Comparison of ENCODE assay signal across 3 cellular contexts in genomic region chr1:208216806-208217205, GRCh38.
TF ChIP-seq lines count a peak whose summit lies in the region.

No MANE protein-coding gene starts in this region.

TF ChIP-seq in SK-N-SH, 30 proteins besides CTCF, POLR2A, EP300 and RAD21:
- TF ChIP-seq GABPA (IDR thresholded peaks at IDR 0.05; ENCODE audit: low read depth) (no peak), NFIC (IDR thresholded peaks at IDR 0.05; ENCODE audit: borderline replicate concordance) (no peak)
- TF ChIP-seq, protein P1, sequence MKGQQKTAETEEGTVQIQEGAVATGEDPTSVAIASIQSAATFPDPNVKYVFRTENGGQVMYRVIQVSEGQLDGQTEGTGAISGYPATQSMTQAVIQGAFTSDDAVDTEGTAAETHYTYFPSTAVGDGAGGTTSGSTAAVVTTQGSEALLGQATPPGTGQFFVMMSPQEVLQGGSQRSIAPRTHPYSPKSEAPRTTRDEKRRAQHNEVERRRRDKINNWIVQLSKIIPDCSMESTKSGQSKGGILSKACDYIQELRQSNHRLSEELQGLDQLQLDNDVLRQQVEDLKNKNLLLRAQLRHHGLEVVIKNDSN (IDR thresholded peaks at IDR 0.05; ENCODE audit: borderline replicate concordance, low read depth), result no peak

TF ChIP-seq in SK-N-SH treated with all-trans-retinoic acid at 6 μM for 48 hours, 23 proteins besides CTCF, POLR2A, EP300 and RAD21:
- TF ChIP-seq ZNF8 (CRISPR knock-in tag; IDR thresholded peaks at IDR 0.05), result no peak
- no peak for TF ChIP-seq PPARA (CRISPR knock-in tag; IDR thresholded peaks at IDR 0.05; ENCODE audit: borderline replicate concordance)
- TF ChIP-seq CSRNP3 (CRISPR knock-in tag; IDR thresholded peaks at IDR 0.05), result no peak
- no peak for TF ChIP-seq ARNTL (CRISPR knock-in tag; IDR thresholded peaks at IDR 0.05; ENCODE audit: borderline replicate concordance, low read depth)
- TF ChIP-seq RARB (CRISPR knock-in tag; IDR thresholded peaks at IDR 0.05), result no peak
- no peak for TF ChIP-seq TSHZ2 (CRISPR knock-in tag; IDR thresholded peaks at IDR 0.05)
- TF ChIP-seq, protein P2, sequence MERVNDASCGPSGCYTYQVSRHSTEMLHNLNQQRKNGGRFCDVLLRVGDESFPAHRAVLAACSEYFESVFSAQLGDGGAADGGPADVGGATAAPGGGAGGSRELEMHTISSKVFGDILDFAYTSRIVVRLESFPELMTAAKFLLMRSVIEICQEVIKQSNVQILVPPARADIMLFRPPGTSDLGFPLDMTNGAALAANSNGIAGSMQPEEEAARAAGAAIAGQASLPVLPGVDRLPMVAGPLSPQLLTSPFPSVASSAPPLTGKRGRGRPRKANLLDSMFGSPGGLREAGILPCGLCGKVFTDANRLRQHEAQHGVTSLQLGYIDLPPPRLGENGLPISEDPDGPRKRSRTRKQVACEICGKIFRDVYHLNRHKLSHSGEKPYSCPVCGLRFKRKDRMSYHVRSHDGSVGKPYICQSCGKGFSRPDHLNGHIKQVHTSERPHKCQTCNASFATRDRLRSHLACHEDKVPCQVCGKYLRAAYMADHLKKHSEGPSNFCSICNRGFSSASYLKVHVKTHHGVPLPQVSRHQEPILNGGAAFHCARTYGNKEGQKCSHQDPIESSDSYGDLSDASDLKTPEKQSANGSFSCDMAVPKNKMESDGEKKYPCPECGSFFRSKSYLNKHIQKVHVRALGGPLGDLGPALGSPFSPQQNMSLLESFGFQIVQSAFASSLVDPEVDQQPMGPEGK (CRISPR knock-in tag; IDR thresholded peaks at IDR 0.05; ENCODE audit: borderline replicate concordance), result no peak
- no peak for TF ChIP-seq TOX (CRISPR knock-in tag; IDR thresholded peaks at IDR 0.05; ENCODE audit: borderline replicate concordance)
- no peak for TF ChIP-seq GLIS3 (CRISPR knock-in tag; IDR thresholded peaks at IDR 0.05)
- no peak for TF ChIP-seq ZFP3 (CRISPR knock-in tag; IDR thresholded peaks at IDR 0.05)
- TF ChIP-seq SNAI2 (CRISPR knock-in tag; IDR thresholded peaks at IDR 0.05), result no peak
- no peak for TF ChIP-seq ZFP30 (CRISPR knock-in tag; IDR thresholded peaks at IDR 0.05)
- TF ChIP-seq, protein P3, sequence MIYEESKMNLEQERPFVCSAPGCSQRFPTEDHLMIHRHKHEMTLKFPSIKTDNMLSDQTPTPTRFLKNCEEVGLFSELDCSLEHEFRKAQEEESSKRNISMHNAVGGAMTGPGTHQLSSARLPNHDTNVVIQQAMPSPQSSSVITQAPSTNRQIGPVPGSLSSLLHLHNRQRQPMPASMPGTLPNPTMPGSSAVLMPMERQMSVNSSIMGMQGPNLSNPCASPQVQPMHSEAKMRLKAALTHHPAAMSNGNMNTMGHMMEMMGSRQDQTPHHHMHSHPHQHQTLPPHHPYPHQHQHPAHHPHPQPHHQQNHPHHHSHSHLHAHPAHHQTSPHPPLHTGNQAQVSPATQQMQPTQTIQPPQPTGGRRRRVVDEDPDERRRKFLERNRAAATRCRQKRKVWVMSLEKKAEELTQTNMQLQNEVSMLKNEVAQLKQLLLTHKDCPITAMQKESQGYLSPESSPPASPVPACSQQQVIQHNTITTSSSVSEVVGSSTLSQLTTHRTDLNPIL (CRISPR knock-in tag; IDR thresholded peaks at IDR 0.05; ENCODE audit: low read depth), result no peak
- TF ChIP-seq OSR1 (CRISPR knock-in tag; IDR thresholded peaks at IDR 0.05), result no peak
- no peak for TF ChIP-seq TCF4 (CRISPR knock-in tag; IDR thresholded peaks at IDR 0.05; ENCODE audit: borderline replicate concordance)
- TF ChIP-seq, protein P4, sequence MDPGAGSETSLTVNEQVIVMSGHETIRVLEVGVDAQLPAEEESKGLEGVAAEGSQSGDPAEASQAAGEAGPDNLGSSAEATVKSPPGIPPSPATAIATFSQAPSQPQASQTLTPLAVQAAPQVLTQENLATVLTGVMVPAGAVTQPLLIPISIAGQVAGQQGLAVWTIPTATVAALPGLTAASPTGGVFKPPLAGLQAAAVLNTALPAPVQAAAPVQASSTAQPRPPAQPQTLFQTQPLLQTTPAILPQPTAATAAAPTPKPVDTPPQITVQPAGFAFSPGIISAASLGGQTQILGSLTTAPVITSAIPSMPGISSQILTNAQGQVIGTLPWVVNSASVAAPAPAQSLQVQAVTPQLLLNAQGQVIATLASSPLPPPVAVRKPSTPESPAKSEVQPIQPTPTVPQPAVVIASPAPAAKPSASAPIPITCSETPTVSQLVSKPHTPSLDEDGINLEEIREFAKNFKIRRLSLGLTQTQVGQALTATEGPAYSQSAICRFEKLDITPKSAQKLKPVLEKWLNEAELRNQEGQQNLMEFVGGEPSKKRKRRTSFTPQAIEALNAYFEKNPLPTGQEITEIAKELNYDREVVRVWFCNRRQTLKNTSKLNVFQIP (CRISPR knock-in tag; IDR thresholded peaks at IDR 0.05; ENCODE audit: borderline replicate concordance, low read depth), result no peak
- no peak for TF ChIP-seq CSDC2 (CRISPR knock-in tag; IDR thresholded peaks at IDR 0.05)
- TF ChIP-seq BACH2 (CRISPR knock-in tag; IDR thresholded peaks at IDR 0.05; ENCODE audit: borderline replicate concordance), result no peak
TF ChIP-seq in SK-N-SH treated with all-trans-retinoic acid at 6 μM for 48 hours: peak in this region for 0.

TF ChIP-seq in K562, 482 proteins besides CTCF, POLR2A, EP300 and RAD21:
- no peak for TF ChIP-seq SMARCC2 (IDR thresholded peaks at IDR 0.05; ENCODE audit: low read depth)
- no peak for TF ChIP-seq DMBX1 (CRISPR knock-in tag; IDR thresholded peaks at IDR 0.05; ENCODE audit: borderline replicate concordance)
- TF ChIP-seq ZNF655 (CRISPR knock-in tag; IDR thresholded peaks at IDR 0.05), result no peak
- TF ChIP-seq CBFA2T2 (conservative IDR thresholded peaks at IDR 0.05), result no peak
- no peak for TF ChIP-seq MCM7 (IDR thresholded peaks at IDR 0.05)
- TF ChIP-seq, protein P5, sequence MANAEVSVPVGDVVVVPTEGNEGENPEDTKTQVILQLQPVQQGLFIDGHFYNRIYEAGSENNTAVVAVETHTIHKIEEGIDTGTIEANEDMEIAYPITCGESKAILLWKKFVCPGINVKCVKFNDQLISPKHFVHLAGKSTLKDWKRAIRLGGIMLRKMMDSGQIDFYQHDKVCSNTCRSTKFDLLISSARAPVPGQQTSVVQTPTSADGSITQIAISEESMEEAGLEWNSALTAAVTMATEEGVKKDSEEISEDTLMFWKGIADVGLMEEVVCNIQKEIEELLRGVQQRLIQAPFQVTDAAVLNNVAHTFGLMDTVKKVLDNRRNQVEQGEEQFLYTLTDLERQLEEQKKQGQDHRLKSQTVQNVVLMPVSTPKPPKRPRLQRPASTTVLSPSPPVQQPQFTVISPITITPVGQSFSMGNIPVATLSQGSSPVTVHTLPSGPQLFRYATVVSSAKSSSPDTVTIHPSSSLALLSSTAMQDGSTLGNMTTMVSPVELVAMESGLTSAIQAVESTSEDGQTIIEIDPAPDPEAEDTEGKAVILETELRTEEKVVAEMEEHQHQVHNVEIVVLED (CRISPR knock-in tag; IDR thresholded peaks at IDR 0.05), result no peak
- no peak for TF ChIP-seq ZNF518B (CRISPR knock-in tag; IDR thresholded peaks at IDR 0.05)
- TF ChIP-seq ZNF444 (CRISPR knock-in tag; IDR thresholded peaks at IDR 0.05), result no peak
- no peak for TF ChIP-seq TEAD4 (IDR thresholded peaks at IDR 0.05; ENCODE audit: low read length)
- no peak for TF ChIP-seq TEAD4 (CRISPR knock-in tag; IDR thresholded peaks at IDR 0.05; ENCODE audit: borderline replicate concordance)
- TF ChIP-seq EGR1 (conservative IDR thresholded peaks at IDR 0.05), result no peak
- TF ChIP-seq, protein P6, sequence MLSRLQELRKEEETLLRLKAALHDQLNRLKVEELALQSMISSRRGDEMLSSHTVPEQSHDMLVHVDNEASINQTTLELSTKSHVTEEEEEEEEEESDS (CRISPR knock-in tag; IDR thresholded peaks at IDR 0.05), result no peak
TF ChIP-seq in K562: peak in this region for 0.
